Comparison of ENCODE assay signal across 10 cellular contexts in the genomic region with DNA sequence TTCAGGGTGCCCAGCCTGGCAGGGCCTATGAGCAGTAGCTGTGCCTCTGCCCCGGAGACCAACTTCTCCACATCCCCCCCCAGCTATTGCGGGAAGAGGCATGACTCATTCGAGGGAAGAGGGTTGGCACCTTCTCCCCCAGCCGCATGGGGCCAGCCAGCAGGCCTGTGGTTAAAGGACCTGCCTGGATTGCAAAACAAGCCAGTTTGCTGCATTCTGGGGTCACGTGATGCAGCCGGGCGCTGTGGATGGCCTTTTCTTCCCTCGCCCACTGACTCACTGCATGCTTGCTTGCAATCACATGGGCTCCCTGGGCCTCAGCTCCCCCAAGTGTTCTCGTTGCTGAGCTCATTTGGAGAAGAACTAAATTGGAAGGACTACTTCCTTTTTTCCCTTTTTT.
DNase-seq lines count a peak whose midpoint lies in the region; ATAC-seq and TF ChIP-seq lines count a peak whose summit lies in the region.
"Had no signal": no experiment of that assay in that cellular context is flagged by ENCODE, and none has a peak within 500 bp of the region (broad histone marks: within the 10 kb centered on the region; RNA-seq: fewer than 3 reads in every experiment).

No MANE protein-coding gene starts in this region.

- no peaks in the 10 kb centered on the region for H3K79me2 ChIP-seq in osteoblast (ENCODE audit: insufficient read depth, low read length)

- H2AFZ ChIP-seq in osteoblast (ENCODE audit: low read length) = no peak overlapping the region

- H3K27ac Mint-ChIP-seq in activated CD4-positive, alpha-beta T cell treated with anti-CD3 and anti-CD28 coated beads for 36 hours = no peak overlapping the region
- no peak overlapping the region for H3K27ac Mint-ChIP-seq in T-cell
- H3K27ac Mint-ChIP-seq in activated T-helper 1 cell treated with anti-CD3 and anti-CD28 coated beads, Interleukin-12 subunit alpha, Interleukin-12 subunit beta, Interleukin-2, Interleukin-4 antibody, amounts not matched to agents 30 ng/mL and 10 ng/mL and 1 ng/mL, durations not matched to agents 14 hours and 24 hours and 36 hours = no peak overlapping the region
- H3K27ac Mint-ChIP-seq: B cell had no signal

- DNase-seq in activated CD4-positive, alpha-beta T cell treated with anti-CD3 and anti-CD28 coated beads for 36 hours = peak; percentile 55
- no peak for DNase-seq in activated CD4-positive, alpha-beta T cell treated with anti-CD3 and anti-CD28 coated beads for 4 hours
- peak in 18 of 34 experiments; percentile 0 to 59 (median 8) for DNase-seq in T-cell
- DNase-seq in fibroblast of the aortic adventitia (ENCODE audit: low read depth) = peak; percentile 95
- peak; percentile 92 for DNase-seq in osteoblast (ENCODE audit: insufficient read length, low spot score, missing footprints)
- DNase-seq in activated T-helper 1 cell treated with anti-CD3 and anti-CD28 coated beads, Interleukin-12 subunit alpha, Interleukin-12 subunit beta, Interleukin-2, Interleukin-4 antibody, amounts not matched to agents 30 ng/mL and 10 ng/mL and 1 ng/mL, durations not matched to agents 14 hours and 24 hours and 36 hours (ENCODE audit: low spot score) = no peak
- no peak for DNase-seq in activated gamma-delta T cell treated with Interleukin-2 at 50 U/mL for 16 hours
- DNase-seq: naive B cell had no signal

- H3K27me3 Mint-ChIP-seq in activated CD4-positive, alpha-beta T cell treated with anti-CD3 and anti-CD28 coated beads for 36 hours = peaks cover 3% of the 10 kb centered on the region
- peaks cover 0 to 12% of the 10 kb centered on the region in 2 donors for H3K27me3 Mint-ChIP-seq in T-cell
- peaks cover 2% of the 10 kb centered on the region for H3K27me3 Mint-ChIP-seq in activated T-helper 1 cell treated with anti-CD3 and anti-CD28 coated beads, Interleukin-12 subunit alpha, Interleukin-12 subunit beta, Interleukin-2, Interleukin-4 antibody, amounts not matched to agents 30 ng/mL and 10 ng/mL and 1 ng/mL, durations not matched to agents 14 hours and 24 hours and 36 hours (ENCODE audit: insufficient read depth)
- H3K27me3 Mint-ChIP-seq: B cell had no signal

- no peaks in the 10 kb centered on the region for H3K36me3 ChIP-seq in osteoblast (ENCODE audit: insufficient read depth, low read length)

- intact Hi-C loops in activated CD4-positive, alpha-beta T cell treated with anti-CD3 and anti-CD28 coated beads for 36 hours (cut with DNase I, micrococcal nuclease) = no loop called here
- intact Hi-C loops in activated T-helper 1 cell treated with anti-CD3 and anti-CD28 coated beads, Interleukin-12 subunit alpha, Interleukin-12 subunit beta, Interleukin-2, Interleukin-4 antibody, amounts not matched to agents 30 ng/mL and 10 ng/mL and 1 ng/mL, durations not matched to agents 14 hours and 24 hours and 36 hours (cut with micrococcal nuclease) = no loop called here

- H3K36me3 Mint-ChIP-seq in activated CD4-positive, alpha-beta T cell treated with anti-CD3 and anti-CD28 coated beads for 36 hours (ENCODE audit: low read depth) = no peaks in the 10 kb centered on the region
- H3K36me3 Mint-ChIP-seq in T-cell = no peaks in the 10 kb centered on the region
- H3K36me3 Mint-ChIP-seq in activated T-helper 1 cell treated with anti-CD3 and anti-CD28 coated beads, Interleukin-12 subunit alpha, Interleukin-12 subunit beta, Interleukin-2, Interleukin-4 antibody, amounts not matched to agents 30 ng/mL and 10 ng/mL and 1 ng/mL, durations not matched to agents 14 hours and 24 hours and 36 hours (ENCODE audit: low read depth) = no peaks in the 10 kb centered on the region
- H3K36me3 Mint-ChIP-seq: naive B cell had no signal

- H3K27me3 ChIP-seq in osteoblast (ENCODE audit: insufficient read depth, low read length) = no peaks in the 10 kb centered on the region

- POLR2A ChIA-PET in activated CD4-positive, alpha-beta T cell treated with anti-CD3 and anti-CD28 coated beads for 36 hours (lab: Charles Lee) = no interaction called here
- POLR2A ChIA-PET in T-cell (lab: Charles Lee) = no interaction called here

- H3K4me3 Mint-ChIP-seq in activated CD4-positive, alpha-beta T cell treated with anti-CD3 and anti-CD28 coated beads for 36 hours = no peak overlapping the region
- no peak overlapping the region for H3K4me3 Mint-ChIP-seq in T-cell
- H3K4me3 Mint-ChIP-seq in activated T-helper 1 cell treated with anti-CD3 and anti-CD28 coated beads, Interleukin-12 subunit alpha, Interleukin-12 subunit beta, Interleukin-2, Interleukin-4 antibody, amounts not matched to agents 30 ng/mL and 10 ng/mL and 1 ng/mL, durations not matched to agents 14 hours and 24 hours and 36 hours = no peak overlapping the region
- H3K4me3 Mint-ChIP-seq: B cell, naive B cell had no signal

- no peaks in the 10 kb centered on the region for H4K20me1 ChIP-seq in osteoblast (ENCODE audit: insufficient read depth, low read length)

- H3K4me1 ChIP-seq in osteoblast (ENCODE audit: insufficient read depth, low read length) = peaks cover 34% of the 10 kb centered on the region

- CTCF ChIA-PET in activated CD4-positive, alpha-beta T cell treated with anti-CD3 and anti-CD28 coated beads for 36 hours (lab: Charles Lee) = no interaction called here
- CTCF ChIA-PET in T-cell (lab: Charles Lee) = no interaction called here

- H3K4me1 Mint-ChIP-seq in activated CD4-positive, alpha-beta T cell treated with anti-CD3 and anti-CD28 coated beads for 36 hours = no peaks in the 10 kb centered on the region
- no peaks in the 10 kb centered on the region for H3K4me1 Mint-ChIP-seq in T-cell
- no peaks in the 10 kb centered on the region for H3K4me1 Mint-ChIP-seq in activated T-helper 1 cell treated with anti-CD3 and anti-CD28 coated beads, Interleukin-12 subunit alpha, Interleukin-12 subunit beta, Interleukin-2, Interleukin-4 antibody, amounts not matched to agents 30 ng/mL and 10 ng/mL and 1 ng/mL, durations not matched to agents 14 hours and 24 hours and 36 hours (ENCODE audit: low read depth)
- H3K4me1 Mint-ChIP-seq: B cell, naive B cell had no signal

- H3K9me3 Mint-ChIP-seq in activated CD4-positive, alpha-beta T cell treated with anti-CD3 and anti-CD28 coated beads for 36 hours (ENCODE audit: low read depth) = no peaks in the 10 kb centered on the region
- no peaks in the 10 kb centered on the region for H3K9me3 Mint-ChIP-seq in T-cell
- H3K9me3 Mint-ChIP-seq in activated T-helper 1 cell treated with anti-CD3 and anti-CD28 coated beads, Interleukin-12 subunit alpha, Interleukin-12 subunit beta, Interleukin-2, Interleukin-4 antibody, amounts not matched to agents 30 ng/mL and 10 ng/mL and 1 ng/mL, durations not matched to agents 14 hours and 24 hours and 36 hours = no peaks in the 10 kb centered on the region
- H3K9me3 Mint-ChIP-seq: naive B cell had no signal

- peak; percentile 63 for ATAC-seq in activated CD4-positive, alpha-beta T cell treated with anti-CD3 and anti-CD28 coated beads for 36 hours
- peak in 1 of 4 experiments; percentile 33 for ATAC-seq in T-cell (replicated peaks in 1 of 4)
- no peak for ATAC-seq in HG03135 (IDR thresholded peaks at IDR 0.05; ENCODE audit: unreplicated experiment)

- H3K4me2 ChIP-seq in osteoblast (ENCODE audit: insufficient read depth, low read length) = no peak overlapping the region

- no peaks in the 10 kb centered on the region for H3K9me3 ChIP-seq in osteoblast (ENCODE audit: low read depth, low read length)

- no peak overlapping the region for H3K4me3 ChIP-seq in fibroblast of the aortic adventitia (ENCODE audit: low read depth, low read length)
- no peak overlapping the region for H3K4me3 ChIP-seq in osteoblast (ENCODE audit: insufficient read depth, low read length)

- H3K27ac ChIP-seq in osteoblast (ENCODE audit: low read depth, low read length) = peak overlapping the region; percentile 64

- TF ChIP-seq CTCF in fibroblast of the aortic adventitia (IDR thresholded peaks at IDR 0.05; ENCODE audit: insufficient read depth, low read length) = no peak
- TF ChIP-seq CTCF in osteoblast (IDR thresholded peaks at IDR 0.05; ENCODE audit: extremely low read depth, low read depth, low read length) = peak; percentile 9

Comparison
In these comparisons a context has a peak if more than half of its experiments do, and no peak if none do; other contexts are left out.
1. DNase-seq: peak in activated CD4-positive, alpha-beta T cell treated with anti-CD3 and anti-CD28 coated beads for 36 hours (single experiment), T-cell (18 of 34), fibroblast of the aortic adventitia (single experiment) and osteoblast (single experiment); none in activated CD4-positive, alpha-beta T cell treated with anti-CD3 and anti-CD28 coated beads for 4 hours (0 of 2), activated T-helper 1 cell treated with anti-CD3 and anti-CD28 coated beads, Interleukin-12 subunit alpha, Interleukin-12 subunit beta, Interleukin-2, Interleukin-4 antibody, amounts not matched to agents 30 ng/mL and 10 ng/mL and 1 ng/mL, durations not matched to agents 14 hours and 24 hours and 36 hours (single experiment) and activated gamma-delta T cell treated with Interleukin-2 at 50 U/mL for 16 hours (single experiment).